ENCODE assay signal across 8 cellular contexts in genomic region chr17:7484067-7484963, GRCh38.
DNase-seq lines count a peak whose midpoint lies in the region; ATAC-seq lines count a peak whose summit lies in the region.

Gene POLR2A, plus strand, starts transcription at chr17:7484366.

- DNase-seq in Ammon's horn (ENCODE audit: low spot score): peak; percentile 98
- DNase-seq in GM19238 (ENCODE audit: insufficient read length, low spot score): peak; percentile 93
- peak; percentile 75 to 86 for DNase-seq in NCI-H524 (lab: John Stamatoyannopoulos, UW)
- peak; percentile 97 to 98 for DNase-seq in activated CD4-positive, alpha-beta T cell treated with anti-CD3 and anti-CD28 coated beads for 4 hours
- DNase-seq in kidney tubule cell (ENCODE audit: low spot score): peak; percentile 99
- peak; percentile 95 to 98 (median 95) for DNase-seq in stimulated activated CD4-positive, alpha-beta T cell treated with anti-CD3 and anti-CD28 coated beads, Interleukin-1b, Interleukin-23, amount 100 ng/mL, for 24 hours (ENCODE audit: low read depth in 4 of 4, low spot score in 1 of 4)

- ATAC-seq in HG03442 (IDR thresholded peaks at IDR 0.05; ENCODE audit: unreplicated experiment): peak; percentile 57

- H3K27ac ChIP-seq in cingulate gyrus (ENCODE audit: low read depth, low read length): peak within 1 kb of the TSS; percentile 100

Comparison
In these comparisons a context has a peak if more than half of its experiments do, and no peak if none do; other contexts are left out.
1. Peak in every context shown above with its lines: DNase-seq, ATAC-seq and H3K27ac ChIP-seq.